Comparison of ENCODE assay signal across 1 cellular context in the genomic region with DNA sequence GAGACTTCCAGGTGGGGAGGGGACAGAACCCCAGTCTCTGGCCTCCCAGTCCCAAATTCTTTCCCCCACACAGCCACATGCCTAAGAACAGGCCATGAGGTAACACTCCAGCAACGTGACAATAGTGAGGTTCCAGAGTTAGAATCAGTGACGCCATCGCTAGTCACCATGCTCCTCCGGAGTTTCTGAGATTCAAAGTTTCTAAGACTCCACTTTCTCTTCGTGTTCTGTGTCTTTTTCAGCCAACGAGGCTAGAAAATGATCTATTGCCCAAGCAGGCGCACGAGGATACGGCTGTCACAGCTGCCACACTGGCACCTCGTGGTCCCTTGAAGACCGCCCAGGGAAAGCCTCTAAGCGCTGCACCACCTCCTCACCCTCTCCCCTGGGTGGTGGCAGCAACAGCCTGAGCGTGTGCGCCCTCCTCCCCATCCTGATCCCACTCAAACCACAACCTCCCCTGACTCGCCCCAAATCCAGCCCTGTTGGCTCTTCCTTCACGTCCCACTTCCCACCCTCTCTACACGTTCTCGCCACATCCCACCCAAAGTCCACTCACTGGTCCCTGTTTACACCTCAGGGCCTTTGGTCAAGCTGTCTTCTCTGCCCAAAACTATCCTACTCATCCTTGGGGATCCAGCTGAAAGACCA.
A peak's percentile ranks its signal among the peaks of the same experiment; 100 is the strongest.
TF ChIP-seq lines count a peak whose summit lies in the region.

No MANE protein-coding gene starts in this region.

TF ChIP-seq in HEK293, 187 proteins besides CTCF, POLR2A, EP300 and RAD21 (continued from another document):
- TF ChIP-seq, protein P1, sequence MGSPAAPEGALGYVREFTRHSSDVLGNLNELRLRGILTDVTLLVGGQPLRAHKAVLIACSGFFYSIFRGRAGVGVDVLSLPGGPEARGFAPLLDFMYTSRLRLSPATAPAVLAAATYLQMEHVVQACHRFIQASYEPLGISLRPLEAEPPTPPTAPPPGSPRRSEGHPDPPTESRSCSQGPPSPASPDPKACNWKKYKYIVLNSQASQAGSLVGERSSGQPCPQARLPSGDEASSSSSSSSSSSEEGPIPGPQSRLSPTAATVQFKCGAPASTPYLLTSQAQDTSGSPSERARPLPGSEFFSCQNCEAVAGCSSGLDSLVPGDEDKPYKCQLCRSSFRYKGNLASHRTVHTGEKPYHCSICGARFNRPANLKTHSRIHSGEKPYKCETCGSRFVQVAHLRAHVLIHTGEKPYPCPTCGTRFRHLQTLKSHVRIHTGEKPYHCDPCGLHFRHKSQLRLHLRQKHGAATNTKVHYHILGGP (tag by site-specific recombination; IDR thresholded peaks at IDR 0.05) = no peak
- TF ChIP-seq ZNF202 (tag by site-specific recombination; IDR thresholded peaks at IDR 0.05; ENCODE audit: borderline replicate concordance) (no peak), ZNF658 (tag by site-specific recombination; IDR thresholded peaks at IDR 0.05) (no peak), ZNF302 (tag by site-specific recombination; IDR thresholded peaks at IDR 0.05; ENCODE audit: low read depth) (no peak), ZNF223 (tag by site-specific recombination; IDR thresholded peaks at IDR 0.05) (0 out of 2 replicates have a peak, but pooled peaks have one; percentile 46), ZNF114 (tag by site-specific recombination; IDR thresholded peaks at IDR 0.05) (no peak), ZNF600 (tag by site-specific recombination; IDR thresholded peaks at IDR 0.05) (peak; percentile 91), ZNF660 (tag by site-specific recombination; IDR thresholded peaks at IDR 0.05) (no peak), ZSCAN23 (tag by site-specific recombination; IDR thresholded peaks at IDR 0.05) (no peak), ZNF549 (tag by site-specific recombination; IDR thresholded peaks at IDR 0.05) (no peak), ZNF37A (tag by site-specific recombination; IDR thresholded peaks at IDR 0.05) (no peak), ZNF341 (tag by site-specific recombination; IDR thresholded peaks at IDR 0.05; ENCODE audit: low read depth) (peak; percentile 99), ZSCAN16 (tag by site-specific recombination; IDR thresholded peaks at IDR 0.05) (no peak), ZBTB20 (tag by site-specific recombination; IDR thresholded peaks at IDR 0.05) (peak; percentile 32; the same call in 1 of the 2 replicates), ZFP37 (tag by site-specific recombination; IDR thresholded peaks at IDR 0.05) (no peak), ZFHX2 (tag by site-specific recombination; conservative IDR thresholded peaks at IDR 0.05) (peak; percentile 96), ZNF555 (tag by site-specific recombination; conservative IDR thresholded peaks at IDR 0.05) (no peak), ZNF670 (tag by site-specific recombination; IDR thresholded peaks at IDR 0.05; ENCODE audit: low read depth) (no peak)
- TF ChIP-seq, protein P2, sequence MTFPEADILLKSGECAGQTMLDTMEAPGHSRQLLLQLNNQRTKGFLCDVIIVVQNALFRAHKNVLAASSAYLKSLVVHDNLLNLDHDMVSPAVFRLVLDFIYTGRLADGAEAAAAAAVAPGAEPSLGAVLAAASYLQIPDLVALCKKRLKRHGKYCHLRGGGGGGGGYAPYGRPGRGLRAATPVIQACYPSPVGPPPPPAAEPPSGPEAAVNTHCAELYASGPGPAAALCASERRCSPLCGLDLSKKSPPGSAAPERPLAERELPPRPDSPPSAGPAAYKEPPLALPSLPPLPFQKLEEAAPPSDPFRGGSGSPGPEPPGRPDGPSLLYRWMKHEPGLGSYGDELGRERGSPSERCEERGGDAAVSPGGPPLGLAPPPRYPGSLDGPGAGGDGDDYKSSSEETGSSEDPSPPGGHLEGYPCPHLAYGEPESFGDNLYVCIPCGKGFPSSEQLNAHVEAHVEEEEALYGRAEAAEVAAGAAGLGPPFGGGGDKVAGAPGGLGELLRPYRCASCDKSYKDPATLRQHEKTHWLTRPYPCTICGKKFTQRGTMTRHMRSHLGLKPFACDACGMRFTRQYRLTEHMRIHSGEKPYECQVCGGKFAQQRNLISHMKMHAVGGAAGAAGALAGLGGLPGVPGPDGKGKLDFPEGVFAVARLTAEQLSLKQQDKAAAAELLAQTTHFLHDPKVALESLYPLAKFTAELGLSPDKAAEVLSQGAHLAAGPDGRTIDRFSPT (tag by site-specific recombination; IDR thresholded peaks at IDR 0.05) = no peak
- TF ChIP-seq, protein P3, sequence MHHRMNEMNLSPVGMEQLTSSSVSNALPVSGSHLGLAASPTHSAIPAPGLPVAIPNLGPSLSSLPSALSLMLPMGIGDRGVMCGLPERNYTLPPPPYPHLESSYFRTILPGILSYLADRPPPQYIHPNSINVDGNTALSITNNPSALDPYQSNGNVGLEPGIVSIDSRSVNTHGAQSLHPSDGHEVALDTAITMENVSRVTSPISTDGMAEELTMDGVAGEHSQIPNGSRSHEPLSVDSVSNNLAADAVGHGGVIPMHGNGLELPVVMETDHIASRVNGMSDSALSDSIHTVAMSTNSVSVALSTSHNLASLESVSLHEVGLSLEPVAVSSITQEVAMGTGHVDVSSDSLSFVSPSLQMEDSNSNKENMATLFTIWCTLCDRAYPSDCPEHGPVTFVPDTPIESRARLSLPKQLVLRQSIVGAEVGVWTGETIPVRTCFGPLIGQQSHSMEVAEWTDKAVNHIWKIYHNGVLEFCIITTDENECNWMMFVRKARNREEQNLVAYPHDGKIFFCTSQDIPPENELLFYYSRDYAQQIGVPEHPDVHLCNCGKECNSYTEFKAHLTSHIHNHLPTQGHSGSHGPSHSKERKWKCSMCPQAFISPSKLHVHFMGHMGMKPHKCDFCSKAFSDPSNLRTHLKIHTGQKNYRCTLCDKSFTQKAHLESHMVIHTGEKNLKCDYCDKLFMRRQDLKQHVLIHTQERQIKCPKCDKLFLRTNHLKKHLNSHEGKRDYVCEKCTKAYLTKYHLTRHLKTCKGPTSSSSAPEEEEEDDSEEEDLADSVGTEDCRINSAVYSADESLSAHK (tag by site-specific recombination; IDR thresholded peaks at IDR 0.05) = no peak
- TF ChIP-seq, protein P4, sequence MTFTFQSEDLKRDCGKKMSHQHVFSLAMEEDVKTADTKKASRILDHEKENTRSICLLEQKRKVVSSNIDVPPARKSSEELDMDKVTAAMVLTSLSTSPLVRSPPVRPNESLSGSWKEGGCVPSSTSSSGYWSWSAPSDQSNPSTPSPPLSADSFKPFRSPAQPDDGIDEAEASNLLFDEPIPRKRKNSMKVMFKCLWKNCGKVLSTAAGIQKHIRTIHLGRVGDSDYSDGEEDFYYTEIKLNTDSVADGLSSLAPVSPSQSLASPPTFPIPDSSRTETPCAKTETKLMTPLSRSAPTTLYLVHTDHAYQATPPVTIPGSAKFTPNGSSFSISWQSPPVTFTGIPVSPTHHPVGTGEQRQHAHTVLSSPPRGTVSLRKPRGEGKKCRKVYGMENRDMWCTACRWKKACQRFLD (tag by site-specific recombination; IDR thresholded peaks at IDR 0.05) = no peak
- TF ChIP-seq, protein P5, sequence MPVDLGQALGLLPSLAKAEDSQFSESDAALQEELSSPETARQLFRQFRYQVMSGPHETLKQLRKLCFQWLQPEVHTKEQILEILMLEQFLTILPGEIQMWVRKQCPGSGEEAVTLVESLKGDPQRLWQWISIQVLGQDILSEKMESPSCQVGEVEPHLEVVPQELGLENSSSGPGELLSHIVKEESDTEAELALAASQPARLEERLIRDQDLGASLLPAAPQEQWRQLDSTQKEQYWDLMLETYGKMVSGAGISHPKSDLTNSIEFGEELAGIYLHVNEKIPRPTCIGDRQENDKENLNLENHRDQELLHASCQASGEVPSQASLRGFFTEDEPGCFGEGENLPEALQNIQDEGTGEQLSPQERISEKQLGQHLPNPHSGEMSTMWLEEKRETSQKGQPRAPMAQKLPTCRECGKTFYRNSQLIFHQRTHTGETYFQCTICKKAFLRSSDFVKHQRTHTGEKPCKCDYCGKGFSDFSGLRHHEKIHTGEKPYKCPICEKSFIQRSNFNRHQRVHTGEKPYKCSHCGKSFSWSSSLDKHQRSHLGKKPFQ (tag by site-specific recombination; IDR thresholded peaks at IDR 0.05) = peak; percentile 23; the same call in 1 of the 2 replicates
- TF ChIP-seq, protein P6, sequence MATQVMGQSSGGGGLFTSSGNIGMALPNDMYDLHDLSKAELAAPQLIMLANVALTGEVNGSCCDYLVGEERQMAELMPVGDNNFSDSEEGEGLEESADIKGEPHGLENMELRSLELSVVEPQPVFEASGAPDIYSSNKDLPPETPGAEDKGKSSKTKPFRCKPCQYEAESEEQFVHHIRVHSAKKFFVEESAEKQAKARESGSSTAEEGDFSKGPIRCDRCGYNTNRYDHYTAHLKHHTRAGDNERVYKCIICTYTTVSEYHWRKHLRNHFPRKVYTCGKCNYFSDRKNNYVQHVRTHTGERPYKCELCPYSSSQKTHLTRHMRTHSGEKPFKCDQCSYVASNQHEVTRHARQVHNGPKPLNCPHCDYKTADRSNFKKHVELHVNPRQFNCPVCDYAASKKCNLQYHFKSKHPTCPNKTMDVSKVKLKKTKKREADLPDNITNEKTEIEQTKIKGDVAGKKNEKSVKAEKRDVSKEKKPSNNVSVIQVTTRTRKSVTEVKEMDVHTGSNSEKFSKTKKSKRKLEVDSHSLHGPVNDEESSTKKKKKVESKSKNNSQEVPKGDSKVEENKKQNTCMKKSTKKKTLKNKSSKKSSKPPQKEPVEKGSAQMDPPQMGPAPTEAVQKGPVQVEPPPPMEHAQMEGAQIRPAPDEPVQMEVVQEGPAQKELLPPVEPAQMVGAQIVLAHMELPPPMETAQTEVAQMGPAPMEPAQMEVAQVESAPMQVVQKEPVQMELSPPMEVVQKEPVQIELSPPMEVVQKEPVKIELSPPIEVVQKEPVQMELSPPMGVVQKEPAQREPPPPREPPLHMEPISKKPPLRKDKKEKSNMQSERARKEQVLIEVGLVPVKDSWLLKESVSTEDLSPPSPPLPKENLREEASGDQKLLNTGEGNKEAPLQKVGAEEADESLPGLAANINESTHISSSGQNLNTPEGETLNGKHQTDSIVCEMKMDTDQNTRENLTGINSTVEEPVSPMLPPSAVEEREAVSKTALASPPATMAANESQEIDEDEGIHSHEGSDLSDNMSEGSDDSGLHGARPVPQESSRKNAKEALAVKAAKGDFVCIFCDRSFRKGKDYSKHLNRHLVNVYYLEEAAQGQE (tag by site-specific recombination; IDR thresholded peaks at IDR 0.05) = no peak
- TF ChIP-seq, protein P7, sequence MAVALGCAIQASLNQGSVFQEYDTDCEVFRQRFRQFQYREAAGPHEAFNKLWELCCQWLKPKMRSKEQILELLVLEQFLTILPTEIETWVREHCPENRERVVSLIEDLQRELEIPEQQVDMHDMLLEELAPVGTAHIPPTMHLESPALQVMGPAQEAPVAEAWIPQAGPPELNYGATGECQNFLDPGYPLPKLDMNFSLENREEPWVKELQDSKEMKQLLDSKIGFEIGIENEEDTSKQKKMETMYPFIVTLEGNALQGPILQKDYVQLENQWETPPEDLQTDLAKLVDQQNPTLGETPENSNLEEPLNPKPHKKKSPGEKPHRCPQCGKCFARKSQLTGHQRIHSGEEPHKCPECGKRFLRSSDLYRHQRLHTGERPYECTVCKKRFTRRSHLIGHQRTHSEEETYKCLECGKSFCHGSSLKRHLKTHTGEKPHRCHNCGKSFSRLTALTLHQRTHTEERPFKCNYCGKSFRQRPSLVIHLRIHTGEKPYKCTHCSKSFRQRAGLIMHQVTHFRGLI (tag by site-specific recombination; IDR thresholded peaks at IDR 0.05) = no peak
- TF ChIP-seq, protein P8, sequence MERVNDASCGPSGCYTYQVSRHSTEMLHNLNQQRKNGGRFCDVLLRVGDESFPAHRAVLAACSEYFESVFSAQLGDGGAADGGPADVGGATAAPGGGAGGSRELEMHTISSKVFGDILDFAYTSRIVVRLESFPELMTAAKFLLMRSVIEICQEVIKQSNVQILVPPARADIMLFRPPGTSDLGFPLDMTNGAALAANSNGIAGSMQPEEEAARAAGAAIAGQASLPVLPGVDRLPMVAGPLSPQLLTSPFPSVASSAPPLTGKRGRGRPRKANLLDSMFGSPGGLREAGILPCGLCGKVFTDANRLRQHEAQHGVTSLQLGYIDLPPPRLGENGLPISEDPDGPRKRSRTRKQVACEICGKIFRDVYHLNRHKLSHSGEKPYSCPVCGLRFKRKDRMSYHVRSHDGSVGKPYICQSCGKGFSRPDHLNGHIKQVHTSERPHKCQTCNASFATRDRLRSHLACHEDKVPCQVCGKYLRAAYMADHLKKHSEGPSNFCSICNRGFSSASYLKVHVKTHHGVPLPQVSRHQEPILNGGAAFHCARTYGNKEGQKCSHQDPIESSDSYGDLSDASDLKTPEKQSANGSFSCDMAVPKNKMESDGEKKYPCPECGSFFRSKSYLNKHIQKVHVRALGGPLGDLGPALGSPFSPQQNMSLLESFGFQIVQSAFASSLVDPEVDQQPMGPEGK (tag by site-specific recombination; IDR thresholded peaks at IDR 0.05) = no peak
- TF ChIP-seq, protein P9, sequence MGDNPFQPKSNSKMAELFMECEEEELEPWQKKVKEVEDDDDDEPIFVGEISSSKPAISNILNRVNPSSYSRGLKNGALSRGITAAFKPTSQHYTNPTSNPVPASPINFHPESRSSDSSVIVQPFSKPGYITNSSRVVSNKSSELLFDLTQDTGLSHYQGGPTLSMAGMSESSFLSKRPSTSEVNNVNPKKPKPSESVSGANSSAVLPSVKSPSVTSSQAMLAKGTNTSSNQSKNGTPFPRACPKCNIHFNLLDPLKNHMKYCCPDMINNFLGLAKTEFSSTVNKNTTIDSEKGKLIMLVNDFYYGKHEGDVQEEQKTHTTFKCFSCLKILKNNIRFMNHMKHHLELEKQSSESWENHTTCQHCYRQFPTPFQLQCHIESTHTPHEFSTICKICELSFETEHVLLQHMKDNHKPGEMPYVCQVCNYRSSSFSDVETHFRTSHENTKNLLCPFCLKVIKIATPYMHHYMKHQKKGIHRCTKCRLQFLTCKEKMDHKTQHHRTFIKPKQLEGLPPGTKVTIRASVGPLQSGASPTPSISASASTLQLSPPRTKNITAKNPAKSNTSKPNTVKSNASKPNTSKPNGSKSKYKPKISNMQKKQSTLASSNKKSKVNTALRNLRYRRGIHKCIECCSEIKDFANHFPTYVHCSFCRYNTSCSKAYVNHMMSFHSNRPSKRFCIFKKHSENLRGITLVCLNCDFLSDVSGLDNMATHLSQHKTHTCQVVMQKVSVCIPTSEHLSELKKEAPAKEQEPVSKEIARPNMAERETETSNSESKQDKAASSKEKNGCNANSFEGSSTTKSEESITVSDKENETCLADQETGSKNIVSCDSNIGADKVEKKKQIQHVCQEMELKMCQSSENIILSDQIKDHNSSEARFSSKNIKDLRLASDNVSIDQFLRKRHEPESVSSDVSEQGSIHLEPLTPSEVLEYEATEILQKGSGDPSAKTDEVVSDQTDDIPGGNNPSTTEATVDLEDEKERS (tag by site-specific recombination; IDR thresholded peaks at IDR 0.05) = no peak
- TF ChIP-seq, protein P10, sequence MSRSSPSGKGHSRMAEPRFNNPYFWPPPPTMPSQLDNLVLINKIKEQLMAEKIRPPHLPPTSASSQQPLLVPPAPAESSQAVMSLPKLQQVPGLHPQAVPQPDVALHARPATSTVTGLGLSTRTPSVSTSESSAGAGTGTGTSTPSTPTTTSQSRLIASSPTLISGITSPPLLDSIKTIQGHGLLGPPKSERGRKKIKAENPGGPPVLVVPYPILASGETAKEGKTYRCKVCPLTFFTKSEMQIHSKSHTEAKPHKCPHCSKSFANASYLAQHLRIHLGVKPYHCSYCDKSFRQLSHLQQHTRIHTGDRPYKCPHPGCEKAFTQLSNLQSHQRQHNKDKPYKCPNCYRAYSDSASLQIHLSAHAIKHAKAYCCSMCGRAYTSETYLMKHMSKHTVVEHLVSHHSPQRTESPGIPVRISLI (tag by site-specific recombination; IDR thresholded peaks at IDR 0.05) = no peak
- TF ChIP-seq, protein P11, sequence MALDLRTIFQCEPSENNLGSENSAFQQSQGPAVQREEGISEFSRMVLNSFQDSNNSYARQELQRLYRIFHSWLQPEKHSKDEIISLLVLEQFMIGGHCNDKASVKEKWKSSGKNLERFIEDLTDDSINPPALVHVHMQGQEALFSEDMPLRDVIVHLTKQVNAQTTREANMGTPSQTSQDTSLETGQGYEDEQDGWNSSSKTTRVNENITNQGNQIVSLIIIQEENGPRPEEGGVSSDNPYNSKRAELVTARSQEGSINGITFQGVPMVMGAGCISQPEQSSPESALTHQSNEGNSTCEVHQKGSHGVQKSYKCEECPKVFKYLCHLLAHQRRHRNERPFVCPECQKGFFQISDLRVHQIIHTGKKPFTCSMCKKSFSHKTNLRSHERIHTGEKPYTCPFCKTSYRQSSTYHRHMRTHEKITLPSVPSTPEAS (tag by site-specific recombination; IDR thresholded peaks at IDR 0.05) = no peak
